Comparison of ENCODE assay signal across 18 cellular contexts in the genomic region with DNA sequence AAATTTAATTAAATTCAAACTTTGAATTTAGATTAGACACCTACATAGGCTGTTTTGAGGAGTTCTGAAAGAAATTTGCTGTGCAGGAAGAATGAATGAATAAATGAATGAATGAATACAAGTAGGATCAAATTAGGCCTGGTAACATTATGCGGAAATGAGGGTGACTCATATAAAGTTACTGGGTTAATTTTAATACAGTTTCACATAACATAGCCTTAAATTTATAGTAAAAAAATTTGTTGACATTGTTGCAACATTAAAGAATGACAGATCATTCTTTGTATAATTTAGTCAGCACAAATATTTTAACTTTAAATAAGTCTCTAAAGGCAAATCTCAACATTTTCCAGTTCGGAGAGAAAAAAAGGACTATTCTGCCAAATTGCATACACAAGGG.
A peak's percentile ranks its signal among the peaks of the same experiment; 100 is the strongest.
DNase-seq lines count a peak whose midpoint lies in the region; ATAC-seq and TF ChIP-seq lines count a peak whose summit lies in the region.
"Had no signal": no experiment of that assay in that cellular context is flagged by ENCODE, and none has a peak within 500 bp of the region (broad histone marks: within the 10 kb centered on the region; RNA-seq: fewer than 3 reads in every experiment).

No MANE protein-coding gene starts in this region.

- POLR2A ChIA-PET in A673 (lab: Charles Lee; ENCODE audit: low non-redundant PET) (no interaction called here), PC-3 (lab: Charles Lee; ENCODE audit: unreplicated experiment) (no interaction called here)

- H3K27ac ChIP-seq in A673 (ENCODE audit: low read depth, low read length, poor library complexity, severe bottlenecking) (no peak overlapping the region), PC-3 (ENCODE audit: low read length) (no peak overlapping the region)
- H3K27ac ChIP-seq: 22Rv1; BLaER1 treated with 17β-estradiol and CSF1 and Interleukin-3, amounts not matched to agents 10 nM and 100 nM; C4-2B had no signal

- H3K27me3 ChIP-seq in A673 (replicated peaks; ENCODE audit: insufficient read depth, low read depth, low read length, poor library complexity) (no peaks in the 10 kb centered on the region), PC-3 (ENCODE audit: low read length) (no peaks in the 10 kb centered on the region)
- H3K27me3 ChIP-seq: BLaER1 treated with 17β-estradiol and CSF1 and Interleukin-3, amounts not matched to agents 10 nM and 100 nM had no signal

- DNase-seq in DMS 273 (lab: John Stamatoyannopoulos, UW; ENCODE audit: unreplicated experiment) (peak; percentile 63), DMS 273 treated with DMSO at 0.1 percent for 48 hours (lab: John Stamatoyannopoulos, UW) (no peak), A673 (ENCODE audit: low spot score) (peak; percentile 10), NCI-H1694 treated with DMSO at 0.1 percent for 48 hours (lab: John Stamatoyannopoulos, UW) (peak; percentile 84), PC-3 (peak; percentile 34), A172 (ENCODE audit: low spot score) (no peak)
- DNase-seq: AML-193; Caco-2; Calu3; CD4-positive, alpha-beta T cell; CD8-positive, alpha-beta T cell; DMS79 treated with DMSO at 0.1 percent for 48 hours; GF-D8 had no signal

- H2AFZ ChIP-seq in PC-3 (ENCODE audit: low read length), result no peak overlapping the region

- H3K4me2 ChIP-seq in PC-3 (ENCODE audit: low read length), result no peak overlapping the region
- H3K4me2 ChIP-seq: BLaER1 treated with 17β-estradiol and CSF1 and Interleukin-3, amounts not matched to agents 10 nM and 100 nM had no signal

- H3K4me1 ChIP-seq in A673 (ENCODE audit: insufficient read depth, low read length, poor library complexity, severe bottlenecking) (no peaks in the 10 kb centered on the region), PC-3 (ENCODE audit: insufficient read depth, low read length) (no peaks in the 10 kb centered on the region)
- H3K4me1 ChIP-seq: BLaER1 treated with 17β-estradiol and CSF1 and Interleukin-3, amounts not matched to agents 10 nM and 100 nM; Caco-2 had no signal

- BruUV-seq in A673 (replicated peaks; lab: Mats Ljungman, UMichigan) (no TSS peak), PC-3 (replicated peaks; lab: Mats Ljungman, UMichigan) (no TSS peak)

- CTCF ChIA-PET in A673 (lab: Charles Lee), result no interaction called here
- CTCF ChIA-PET in PC-3 (lab: Charles Lee), result no interaction called here

- H3K79me2 ChIP-seq in PC-3 (ENCODE audit: low read length), result no peaks in the 10 kb centered on the region

- H3K9me3 ChIP-seq in A673 (ENCODE audit: low read depth, low read length, poor library complexity, severe bottlenecking) (no peaks in the 10 kb centered on the region), PC-3 (ENCODE audit: low read length) (no peaks in the 10 kb centered on the region)
- H3K9me3 ChIP-seq: Caco-2 had no signal

- H4K20me1 ChIP-seq in PC-3 (ENCODE audit: low read length), result no peaks in the 10 kb centered on the region
- H4K20me1 ChIP-seq: BLaER1 treated with 17β-estradiol and CSF1 and Interleukin-3, amounts not matched to agents 10 nM and 100 nM had no signal

- no peak for TF ChIP-seq CTCF in A673 (conservative IDR thresholded peaks at IDR 0.05; ENCODE audit: low read depth, low read length)
- TF ChIP-seq CTCF in PC-3 (conservative IDR thresholded peaks at IDR 0.05; ENCODE audit: low read depth, low read length), result no peak

- H3K36me3 ChIP-seq in A673 (ENCODE audit: insufficient read depth, low read length, poor library complexity, severe bottlenecking) (no peaks in the 10 kb centered on the region), PC-3 (ENCODE audit: low read depth, low read length) (no peaks in the 10 kb centered on the region)
- H3K36me3 ChIP-seq: BLaER1 treated with 17β-estradiol and CSF1 and Interleukin-3, amounts not matched to agents 10 nM and 100 nM had no signal

- H3K9me2 ChIP-seq in PC-3 (replicated peaks; ENCODE audit: low read length), result no peaks in the 10 kb centered on the region

- H3K4me3 ChIP-seq in A673 (ENCODE audit: low read depth, low read length, poor library complexity, severe bottlenecking) (no peak overlapping the region), PC-3 (ENCODE audit: low read length) (no peak overlapping the region)
- H3K4me3 ChIP-seq: BLaER1 treated with 17β-estradiol and CSF1 and Interleukin-3, amounts not matched to agents 10 nM and 100 nM had no signal

- H3F3A ChIP-seq in PC-3 (ENCODE audit: low read length, unreplicated experiment), result no peaks in the 10 kb centered on the region

- intact Hi-C loops in A673 (cut with micrococcal nuclease; ENCODE audit: unreplicated experiment) (no loop called here), PC-3 (cut with micrococcal nuclease) (loop anchor here (10.0 kb wide), 1 partner anchor 131 kb away; no protein-coding TSS in a partner anchor)

- peak; percentile 95 for ATAC-seq in PC-3
- no peak for ATAC-seq in GM19455 (IDR thresholded peaks at IDR 0.05; ENCODE audit: unreplicated experiment)
- no peak for ATAC-seq in HG02610 (IDR thresholded peaks at IDR 0.05; ENCODE audit: unreplicated experiment)
- ATAC-seq: CD8-positive, alpha-beta T cell had no signal

- no peak overlapping the region for H3K9ac ChIP-seq in PC-3 (ENCODE audit: low read length)
- H3K9ac ChIP-seq: BLaER1 treated with 17β-estradiol and CSF1 and Interleukin-3, amounts not matched to agents 10 nM and 100 nM had no signal

Comparison
In these comparisons a context has a peak if more than half of its experiments do, and no peak if none do; other contexts are left out.
1. DNase-seq: peak in DMS 273 (single experiment), A673 (single experiment), NCI-H1694 treated with DMSO at 0.1 percent for 48 hours (single experiment) and PC-3 (single experiment); none in DMS 273 treated with DMSO at 0.1 percent for 48 hours (single experiment) and A172 (single experiment).